22 cellular contexts compared by ENCODE assay signal in genomic region chr7:33946094-33946699, GRCh38. TPM values are rescaled to one million over a fixed set of nuclear protein-coding genes. Genes with fewer than 3 reads are reported as not detected.
"Had no signal": no experiment of that assay in that cellular context is flagged by ENCODE, and none has a peak within 500 bp of the region (broad histone marks: within the 10 kb centered on the region; RNA-seq: fewer than 3 reads in every experiment).

No MANE protein-coding gene starts in this region.

- H3K4me1 ChIP-seq: adrenal gland, heart left ventricle, psoas muscle, transverse colon, uterus had no signal

- H3K4me3 ChIP-seq: adrenal gland, cardiac muscle cell, dorsolateral prefrontal cortex, heart left ventricle, ovary, psoas muscle, transverse colon, uterus had no signal

- DNase-seq: activated CD4-positive, alpha-beta T cell treated with anti-CD3 and anti-CD28 coated beads, Interleukin-2, amount 50 U/mL, for 4 hours; activated gamma-delta T cell treated with Interleukin-2 at 50 U/mL for 16 hours; activated T-cell treated with anti-CD3 and anti-CD28 coated beads, Interleukin-2, amount 50 U/mL, for 72 hours; adrenal gland; dorsolateral prefrontal cortex; foreskin melanocyte; heart left ventricle; left ventricle myocardium superior; mesenchymal stem cell; natural killer cell; ovary; psoas muscle; right cardiac atrium; stimulated activated CD4-positive, alpha-beta T cell treated with anti-CD3 and anti-CD28 coated beads, Interleukin-2, amount 100 ng/mL, for 48 hours; transverse colon; uterus had no signal

- H3K36me3 ChIP-seq: adrenal gland, heart left ventricle, ovary, transverse colon, uterus, WERI-Rb-1 had no signal

- ATAC-seq: activated naive CD4-positive, alpha-beta T cell treated with anti-CD3 and anti-CD28 coated beads, Interleukin-2, amount 50 U/mL, for 72 hours; activated T-cell treated with anti-CD3 and anti-CD28 coated beads, Interleukin-2, amount 50 U/mL, for 72 hours; heart left ventricle; left ventricle myocardium superior; natural killer cell; psoas muscle; right cardiac atrium had no signal

- H3K27me3 ChIP-seq: adrenal gland, cardiac muscle cell, dorsolateral prefrontal cortex, heart left ventricle, ovary, transverse colon, uterus had no signal

- H3K27ac ChIP-seq: adrenal gland, cardiac muscle cell, dorsolateral prefrontal cortex, epithelial cell of prostate, heart left ventricle, ovary, psoas muscle, transverse colon, uterus had no signal

- H3K9me3 ChIP-seq: adrenal gland, heart left ventricle, ovary, psoas muscle, transverse colon, uterus had no signal

RNA-seq across cellular contexts. Expression of gene BMPER, which starts 40.9 kb away (rescaled TPM):
- total RNA-seq: activated CD8-positive, alpha-beta memory T cell treated with anti-CD3 and anti-CD28 coated beads for 36 hours; activated naive CD4-positive, alpha-beta T cell treated with anti-CD3 and anti-CD28 coated beads, Interleukin-2, amount 50 U/mL, for 72 hours; T-helper 2 cell treated with Interferon-gamma antibody and Interleukin-4, amounts not matched to agents 100 ng/mL and 5 ng/mL, for 36 hours had no signal
